ENCODE assay signal across 7 cellular contexts in the genomic region with DNA sequence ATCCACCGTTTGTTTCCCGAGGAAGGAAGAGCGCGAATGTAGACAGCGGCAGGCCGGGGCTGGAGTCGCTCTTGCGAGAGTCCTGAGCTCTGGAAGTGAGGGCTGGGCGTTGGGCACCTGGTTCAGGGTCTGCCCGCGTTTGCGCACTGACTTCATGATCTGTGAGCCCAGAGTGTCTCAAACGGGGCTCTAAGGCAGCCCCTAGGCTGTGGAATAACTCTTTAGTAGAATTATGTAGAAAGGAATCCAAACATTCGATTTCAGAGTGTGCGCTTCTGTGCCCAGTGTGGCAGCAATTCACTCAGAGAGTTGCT. TPM values are rescaled to one million over a fixed set of nuclear protein-coding genes. Genes with fewer than 3 reads are reported as not detected.
A peak's percentile ranks its signal among the peaks of the same experiment; 100 is the strongest.
DNase-seq lines count a peak whose midpoint lies in the region; ATAC-seq and TF ChIP-seq lines count a peak whose summit lies in the region.

No MANE protein-coding gene starts in this region.

- peaks cover 5% of the 10 kb centered on the region; the same call in 1 of the 2 replicates for H3K4me1 ChIP-seq in IMR-90 (ENCODE audit: control insufficient read depth, insufficient read depth, low read length)
- H3K4me1 ChIP-seq in liver (ENCODE audit: control insufficient read depth in 4 of 4, insufficient read depth in 4 of 4, low read length in 3 of 4), result peaks cover 9 to 25% (median 21%) of the 10 kb centered on the region in 4 donors
- H3K4me1 ChIP-seq in stomach smooth muscle (ENCODE audit: control insufficient read depth, insufficient read depth, low read length), result peaks cover 30% of the 10 kb centered on the region

- H2AFZ ChIP-seq in IMR-90 (replicated peaks; ENCODE audit: low read length, poor library complexity), result peak overlapping the region; percentile 93

- TF ChIP-seq CTCF in IMR-90 (conservative IDR thresholded peaks at IDR 0.05; ENCODE audit: low read depth, low read length) (no peak), astrocyte of the cerebellum (IDR thresholded peaks at IDR 0.05; ENCODE audit: low read depth, low read length, missing control alignments) (no peak), liver (IDR thresholded peaks at IDR 0.05; ENCODE audit: low read depth, low read length, missing input control) (no peak)

- H3K4me2 ChIP-seq in IMR-90 (ENCODE audit: low read depth, low read length), result peak overlapping the region; percentile 73

- no peak overlapping the region for H3K23ac ChIP-seq in IMR-90 (ENCODE audit: low read depth, low read length)

- H4K5ac ChIP-seq in IMR-90 (ENCODE audit: low read depth, low read length), result no peak overlapping the region

- H3K27me3 ChIP-seq in IMR-90 (ENCODE audit: control insufficient read depth, insufficient read depth, low read length), result peaks cover 40% of the 10 kb centered on the region
- H3K27me3 ChIP-seq in liver (ENCODE audit: control insufficient read depth in 4 of 4, insufficient read depth in 4 of 4, low read length in 3 of 4), result peaks cover 0 to 4% (median 0%) of the 10 kb centered on the region in 4 donors
- H3K27me3 ChIP-seq in stomach smooth muscle (ENCODE audit: control insufficient read depth in 1 of 2, insufficient read depth in 2 of 2, low read length in 2 of 2), result no peaks in the 10 kb centered on the region

- H2AK9ac ChIP-seq in IMR-90 (replicated peaks; ENCODE audit: low read depth, low read length, poor library complexity), result no peak overlapping the region

- POLR2A ChIA-PET in IMR-90 (lab: Charles Lee; ENCODE audit: unreplicated experiment), result no interaction called here

- 15% methylated on average over 11 of the region's 15 CpGs; no CpG with 5 or more reads in 1 of the 2 experiments for WGBS in IMR-90 (ENCODE audit: extremely low coverage in 2 of 2, insufficient read length in 1 of 2), 2 experiments
- WGBS in liver, result 20% methylated on average over 15 of the region's 15 CpGs

- H3K27ac ChIP-seq in IMR-90 (ENCODE audit: insufficient read depth, low read length) (no peak overlapping the region), liver (ENCODE audit: low read depth in 1 of 2, low read length in 2 of 2) (peak overlapping the region in 1 of 2 donors; percentile 31), stomach smooth muscle (ENCODE audit: low read length) (peak overlapping the region; percentile 53)

- peak overlapping the region; percentile 33 for H3K4me3 ChIP-seq in IMR-90 (ENCODE audit: insufficient read depth, low read depth, low read length)
- H3K4me3 ChIP-seq in astrocyte of the cerebellum (ENCODE audit: low read depth, low read length), result peak overlapping the region; percentile 39
- H3K4me3 ChIP-seq in liver (ENCODE audit: low read depth in 1 of 3, low read length in 3 of 3), result peak overlapping the region in 2 of 3 donors; percentile 27 to 61
- H3K4me3 ChIP-seq in stomach smooth muscle (ENCODE audit: low read length in 2 of 2), result peak overlapping the region; percentile 81 to 86

- no peak overlapping the region for H4K91ac ChIP-seq in IMR-90 (ENCODE audit: insufficient read depth, low read depth, low read length)

- H3K9ac ChIP-seq in IMR-90 (ENCODE audit: low read depth, low read length) (no peak overlapping the region; the same call in 1 of the 2 replicates), liver (ENCODE audit: low read depth in 1 of 2, low read length in 2 of 2) (no peak overlapping the region), stomach smooth muscle (ENCODE audit: low read length in 2 of 2) (peak overlapping the region; percentile 54 to 68)

- H3K79me1 ChIP-seq in IMR-90 (ENCODE audit: low read depth in 1 of 2, low read length in 2 of 2), result no peaks in the 10 kb centered on the region

- H2BK5ac ChIP-seq in IMR-90 (ENCODE audit: low read depth, low read length, poor library complexity, severe bottlenecking), result no peak overlapping the region

- no peak overlapping the region for H3K56ac ChIP-seq in IMR-90 (ENCODE audit: extremely low read depth, insufficient read depth, low read length)

- DNase-seq in IMR-90, result no peak
- no peak for DNase-seq in astrocyte of the cerebellum (ENCODE audit: low read depth)
- DNase-seq in NCI-H446 treated with DMSO at 0.1 percent for 48 hours (lab: John Stamatoyannopoulos, UW), result no peak
- DNase-seq in effector CD8-positive, alpha-beta T cell (lab: John Stamatoyannopoulos, UW), result no peak

- H3K4ac ChIP-seq in IMR-90 (ENCODE audit: low read depth, low read length), result no peak overlapping the region

- peak; percentile 30 for ATAC-seq in IMR-90 (ENCODE audit: low read depth)
- no peak for ATAC-seq in HG02798 (IDR thresholded peaks at IDR 0.05; ENCODE audit: poor library complexity, unreplicated experiment)

- in situ Hi-C loops in IMR-90 (cut with MboI; ENCODE audit: low sequenced_read_pairs) (no loop called here), astrocyte of the cerebellum (cut with HindIII; ENCODE audit: low sequenced_read_pairs) (no loop called here)

- intact Hi-C loops in IMR-90 (cut with micrococcal nuclease), result no loop called here

- H2AK5ac ChIP-seq in IMR-90 (ENCODE audit: low read depth, low read length), result no peak overlapping the region

- no peak overlapping the region for H3K18ac ChIP-seq in IMR-90 (ENCODE audit: low read depth, low read length)

- H2BK120ac ChIP-seq in IMR-90 (ENCODE audit: low read depth, low read length), result no peak overlapping the region

- no peaks in the 10 kb centered on the region for H3K9me1 ChIP-seq in IMR-90 (ENCODE audit: insufficient read depth, low read length)

- H3K14ac ChIP-seq in IMR-90 (replicated peaks; ENCODE audit: low read depth, low read length), result no peak overlapping the region

- 0 out of 2 replicates have a peak, but pooled peaks cover 4% of the 10 kb centered on the region for H4K20me1 ChIP-seq in IMR-90 (ENCODE audit: insufficient read depth, low read length)

- H4K8ac ChIP-seq in IMR-90 (ENCODE audit: low read depth in 2 of 2, low read length in 2 of 2), result no peak overlapping the region

- no TSS peak for BruUV-seq in IMR-90 (replicated peaks; lab: Mats Ljungman, UMichigan)

- dilution Hi-C loops in IMR-90 (cut with HindIII; ENCODE audit: low sequenced_read_pairs, unreplicated experiment), result no loop called here

- no peak for TF ChIP-seq POLR2A in IMR-90 (IDR thresholded peaks at IDR 0.05; ENCODE audit: low read depth, low read length)

- H2BK20ac ChIP-seq in IMR-90 (ENCODE audit: low read depth, low read length), result no peak overlapping the region

- peaks cover 2% of the 10 kb centered on the region; the same call in 1 of the 2 replicates for H3K9me3 ChIP-seq in IMR-90 (ENCODE audit: control insufficient read depth, insufficient read depth, low read length)
- H3K9me3 ChIP-seq in liver (ENCODE audit: control insufficient read depth in 4 of 4, low read length in 3 of 4), result no peaks in the 10 kb centered on the region
- no peaks in the 10 kb centered on the region for H3K9me3 ChIP-seq in stomach smooth muscle (ENCODE audit: control insufficient read depth in 2 of 2, low read length in 2 of 2)

- CTCF ChIA-PET in IMR-90 (lab: Yijun Ruan, JAX), result interaction anchor here (0.7 to 0.8 kb wide), 2 partner anchors 11 to 442 kb away, joined by 3 read pairs; no protein-coding TSS in a partner anchor

- H3K36me3 ChIP-seq in IMR-90 (ENCODE audit: control insufficient read depth, insufficient read depth, low read length), result no peaks in the 10 kb centered on the region
- no peaks in the 10 kb centered on the region for H3K36me3 ChIP-seq in liver (ENCODE audit: control insufficient read depth in 4 of 4, insufficient read depth in 3 of 4, low read depth in 1 of 4, low read length in 3 of 4)
- H3K36me3 ChIP-seq in stomach smooth muscle (ENCODE audit: control insufficient read depth in 2 of 2, insufficient read depth in 2 of 2, low read length in 2 of 2), result no peaks in the 10 kb centered on the region

- TF ChIP-seq RAD21 in IMR-90 (IDR thresholded peaks at IDR 0.05; ENCODE audit: low read length) (no peak), liver (IDR thresholded peaks at IDR 0.05) (no peak)

- no peak overlapping the region for H2BK15ac ChIP-seq in IMR-90 (ENCODE audit: low read depth, low read length)

TF ChIP-seq in IMR-90, 13 proteins besides CTCF, POLR2A, EP300 and RAD21 (continues in another document):
- TF ChIP-seq FOS (IDR thresholded peaks at IDR 0.05; ENCODE audit: low read depth, low read length) (no peak), RCOR1 (IDR thresholded peaks at IDR 0.05; ENCODE audit: insufficient replicate concordance, low read length) (no peak), MAZ (IDR thresholded peaks at IDR 0.05; ENCODE audit: borderline replicate concordance, low read depth, low read length) (no peak), CHD1 (IDR thresholded peaks at IDR 0.05; ENCODE audit: low read depth, low read length) (no peak), BHLHE40 (IDR thresholded peaks at IDR 0.05; ENCODE audit: low read depth, low read length) (no peak)
- TF ChIP-seq, protein P1, sequence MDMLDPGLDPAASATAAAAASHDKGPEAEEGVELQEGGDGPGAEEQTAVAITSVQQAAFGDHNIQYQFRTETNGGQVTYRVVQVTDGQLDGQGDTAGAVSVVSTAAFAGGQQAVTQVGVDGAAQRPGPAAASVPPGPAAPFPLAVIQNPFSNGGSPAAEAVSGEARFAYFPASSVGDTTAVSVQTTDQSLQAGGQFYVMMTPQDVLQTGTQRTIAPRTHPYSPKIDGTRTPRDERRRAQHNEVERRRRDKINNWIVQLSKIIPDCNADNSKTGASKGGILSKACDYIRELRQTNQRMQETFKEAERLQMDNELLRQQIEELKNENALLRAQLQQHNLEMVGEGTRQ (IDR thresholded peaks at IDR 0.05; ENCODE audit: low read depth, low read length), result no peak

TF ChIP-seq in liver, 16 proteins besides CTCF, POLR2A, EP300 and RAD21 (continues in another document):
- TF ChIP-seq, protein P2, sequence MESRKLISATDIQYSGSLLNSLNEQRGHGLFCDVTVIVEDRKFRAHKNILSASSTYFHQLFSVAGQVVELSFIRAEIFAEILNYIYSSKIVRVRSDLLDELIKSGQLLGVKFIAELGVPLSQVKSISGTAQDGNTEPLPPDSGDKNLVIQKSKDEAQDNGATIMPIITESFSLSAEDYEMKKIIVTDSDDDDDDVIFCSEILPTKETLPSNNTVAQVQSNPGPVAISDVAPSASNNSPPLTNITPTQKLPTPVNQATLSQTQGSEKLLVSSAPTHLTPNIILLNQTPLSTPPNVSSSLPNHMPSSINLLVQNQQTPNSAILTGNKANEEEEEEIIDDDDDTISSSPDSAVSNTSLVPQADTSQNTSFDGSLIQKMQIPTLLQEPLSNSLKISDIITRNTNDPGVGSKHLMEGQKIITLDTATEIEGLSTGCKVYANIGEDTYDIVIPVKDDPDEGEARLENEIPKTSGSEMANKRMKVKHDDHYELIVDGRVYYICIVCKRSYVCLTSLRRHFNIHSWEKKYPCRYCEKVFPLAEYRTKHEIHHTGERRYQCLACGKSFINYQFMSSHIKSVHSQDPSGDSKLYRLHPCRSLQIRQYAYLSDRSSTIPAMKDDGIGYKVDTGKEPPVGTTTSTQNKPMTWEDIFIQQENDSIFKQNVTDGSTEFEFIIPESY (IDR thresholded peaks at IDR 0.05), result no peak
- no peak for TF ChIP-seq FOXA1 (IDR thresholded peaks at IDR 0.05)
- TF ChIP-seq EGR1 (IDR thresholded peaks at IDR 0.05; ENCODE audit: low read depth in 2 of 2), result no peak
- no peak for TF ChIP-seq FOXA2 (IDR thresholded peaks at IDR 0.05)
- TF ChIP-seq JUND (IDR thresholded peaks at IDR 0.05), result no peak

RNA-seq across cellular contexts. Expression of a gene that starts 0.5 kb away (rescaled TPM):
- not detected in 2 replicates for total RNA-seq in IMR-90 (2012; rRNA removed)
- not detected in 2 replicates for polyA plus RNA-seq in IMR-90 (2012; rRNA removed)
- polyA plus RNA-seq in IMR-90 (2012; cell fraction: cytosol; rRNA removed), result not detected in 2 replicates
- polyA plus RNA-seq in IMR-90 (2012; cell fraction: nucleus; rRNA removed; ENCODE audit: low replicate concordance), result not detected in 2 replicates
- 1 to 10 TPM; 2.4 to 3.3 TPM for total RNA-seq in liver
- polyA plus RNA-seq in liver, result 1 to 10 TPM; 2.5 to 3.1 TPM

Comparison
In these comparisons a context has a peak if more than half of its experiments do, and no peak if none do; other contexts are left out.
1. H3K4me3 ChIP-seq: peak in every context shown above with its lines; median percentile 84 in stomach smooth muscle; 44 in liver; 39 in astrocyte of the cerebellum; 33 in IMR-90.
2. H3K9ac ChIP-seq: peak in stomach smooth muscle (2 of 2); none in IMR-90 (single experiment) and liver (0 of 2).